In the genomic region with DNA sequence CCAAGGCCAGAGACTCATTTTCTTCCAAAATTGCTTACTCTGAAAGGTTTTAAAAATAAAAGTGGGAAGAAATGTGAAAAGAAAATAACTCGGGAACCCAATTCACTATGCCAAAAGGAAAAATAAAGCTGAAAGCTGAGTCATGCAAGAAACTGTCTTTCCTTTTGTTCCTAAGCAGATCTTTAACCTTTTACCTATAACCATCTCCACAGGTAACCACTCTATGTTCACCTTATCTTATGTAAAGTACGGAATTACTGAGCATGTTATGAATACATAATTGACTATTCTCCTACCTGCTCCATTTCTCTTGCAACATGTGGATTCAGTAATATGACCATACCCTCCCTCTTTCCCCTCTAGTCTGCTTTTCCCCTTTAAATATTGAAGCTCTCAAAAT, we compare ENCODE assay signal across 28 cellular contexts.
"Had no signal": no experiment of that assay in that cellular context is flagged by ENCODE, and none has a peak within 500 bp of the region (broad histone marks: within the 10 kb centered on the region; RNA-seq: fewer than 3 reads in every experiment).

No MANE protein-coding gene starts in this region.

- H3K36me3 Mint-ChIP-seq: activated naive CD4-positive, alpha-beta T cell treated with anti-CD3 and anti-CD28 coated beads, Interleukin-2, amount 10 ng/mL, durations not matched to agents 7 days and 5 days; activated naive CD8-positive, alpha-beta T cell treated with anti-CD3 and anti-CD28 coated beads for 36 hours had no signal

- DNase-seq: activated CD4-positive, alpha-beta T cell treated with anti-CD3 and anti-CD28 coated beads, Interleukin-2, amount 10 ng/mL, durations not matched to agents 24 days and 14 days; activated CD4-positive, alpha-beta T cell treated with anti-CD3 and anti-CD28 coated beads, Interleukin-2, amount 50 U/mL, for 4 hours; activated CD8-positive, alpha-beta T cell treated with anti-CD3 and anti-CD28 coated beads for 36 hours; activated gamma-delta T cell treated with Interleukin-2 at 50 U/mL for 16 hours; activated naive CD4-positive, alpha-beta T cell treated with anti-CD3 and anti-CD28 coated beads, Interleukin-2, amount 10 ng/mL, durations not matched to agents 7 days and 5 days; activated naive CD8-positive, alpha-beta T cell treated with anti-CD3 and anti-CD28 coated beads for 36 hours; activated T-cell treated with anti-CD3 and anti-CD28 coated beads, Interleukin-2, amount 50 U/mL, for 4 hours; amniotic stem cell; aorta; brain microvascular endothelial cell; central memory CD4-positive, alpha-beta T cell; NCI-H1105; NCI-H1417 treated with DMSO at 0.1 percent for 48 hours; NCI-H1694 treated with DMSO at 0.1 percent for 48 hours; NCI-H2029; NCI-H2107; NCI-H2171; NCI-H510A; NCI-H526; NCI-H748 treated with DMSO at 0.1 percent for 48 hours; NK-92 treated with Interleukin-12 subunit alpha and Interleukin-12 subunit beta, amount 100 ng/mL, for 24 hours; SHP77; SJCRH30 had no signal

- ATAC-seq: activated CD8-positive, alpha-beta T cell treated with anti-CD3 and anti-CD28 coated beads for 36 hours; activated T-cell treated with anti-CD3 and anti-CD28 coated beads, Interleukin-2, amount 50 U/mL, for 4 hours had no signal

- H3K4me1 ChIP-seq: SJCRH30 had no signal

- H3K4me3 ChIP-seq: SJCRH30, SK-N-MC had no signal

- H3K36me3 ChIP-seq: brain microvascular endothelial cell, SJCRH30 had no signal

- H3K4me1 Mint-ChIP-seq: activated naive CD4-positive, alpha-beta T cell treated with anti-CD3 and anti-CD28 coated beads, Interleukin-2, amount 10 ng/mL, durations not matched to agents 7 days and 5 days had no signal

- H3K27ac ChIP-seq: brain microvascular endothelial cell, KMS-11, SJCRH30, SK-N-MC had no signal

- H3K27ac Mint-ChIP-seq: activated CD4-positive, alpha-beta T cell treated with anti-CD3 and anti-CD28 coated beads, Interleukin-2, amount 10 ng/mL, durations not matched to agents 24 days and 14 days; activated CD8-positive, alpha-beta T cell treated with anti-CD3 and anti-CD28 coated beads for 36 hours; activated naive CD4-positive, alpha-beta T cell treated with anti-CD3 and anti-CD28 coated beads, Interleukin-2, amount 10 ng/mL, durations not matched to agents 7 days and 5 days; activated naive CD8-positive, alpha-beta T cell treated with anti-CD3 and anti-CD28 coated beads for 36 hours; activated T-helper 1 cell treated with anti-CD3 and anti-CD28 coated beads, Interleukin-12 subunit alpha, Interleukin-12 subunit beta, Interleukin-2, Interleukin-4 antibody, amounts not matched to agents 30 ng/mL and 10 ng/mL and 1 ng/mL, durations not matched to agents 14 hours and 24 hours and 36 hours; T-helper 2 cell treated with Interferon-gamma antibody and Interleukin-4, amounts not matched to agents 5 μg/mL and 100 μg/mL, for 36 hours had no signal

- H3K27me3 ChIP-seq: SJCRH30 had no signal

- FAIRE-seq: TTC549 had no signal

- H3K4me2 ChIP-seq: KMS-11 had no signal

- H3K9me3 Mint-ChIP-seq: activated CD4-positive, alpha-beta T cell treated with anti-CD3 and anti-CD28 coated beads, Interleukin-2, amount 10 ng/mL, durations not matched to agents 24 days and 14 days; activated CD8-positive, alpha-beta T cell treated with anti-CD3 and anti-CD28 coated beads for 36 hours; activated naive CD4-positive, alpha-beta T cell treated with anti-CD3 and anti-CD28 coated beads, Interleukin-2, amount 10 ng/mL, durations not matched to agents 7 days and 5 days; activated naive CD8-positive, alpha-beta T cell treated with anti-CD3 and anti-CD28 coated beads for 36 hours; activated T-cell treated with anti-CD3 and anti-CD28 coated beads, Interleukin-2, amount 50 U/mL, for 4 hours; activated T-helper 1 cell treated with anti-CD3 and anti-CD28 coated beads, Interleukin-12 subunit alpha, Interleukin-12 subunit beta, Interleukin-2, Interleukin-4 antibody, amounts not matched to agents 30 ng/mL and 10 ng/mL and 1 ng/mL, durations not matched to agents 14 hours and 24 hours and 36 hours; T-helper 2 cell treated with Interferon-gamma antibody and Interleukin-4, amounts not matched to agents 5 μg/mL and 100 μg/mL, for 36 hours had no signal

- H3K4me3 Mint-ChIP-seq: activated CD4-positive, alpha-beta T cell treated with anti-CD3 and anti-CD28 coated beads, Interleukin-2, amount 10 ng/mL, durations not matched to agents 24 days and 14 days; activated CD8-positive, alpha-beta T cell treated with anti-CD3 and anti-CD28 coated beads for 36 hours; activated naive CD4-positive, alpha-beta T cell treated with anti-CD3 and anti-CD28 coated beads, Interleukin-2, amount 10 ng/mL, durations not matched to agents 7 days and 5 days; activated naive CD8-positive, alpha-beta T cell treated with anti-CD3 and anti-CD28 coated beads for 36 hours; activated T-cell treated with anti-CD3 and anti-CD28 coated beads, Interleukin-2, amount 50 U/mL, for 4 hours; activated T-helper 1 cell treated with anti-CD3 and anti-CD28 coated beads, Interleukin-12 subunit alpha, Interleukin-12 subunit beta, Interleukin-2, Interleukin-4 antibody, amounts not matched to agents 30 ng/mL and 10 ng/mL and 1 ng/mL, durations not matched to agents 14 hours and 24 hours and 36 hours; T-helper 2 cell treated with Interferon-gamma antibody and Interleukin-4, amounts not matched to agents 5 μg/mL and 100 μg/mL, for 36 hours had no signal

- H3K9me3 ChIP-seq: SJCRH30 had no signal
